21 cellular contexts compared by ENCODE assay signal in the genomic region with DNA sequence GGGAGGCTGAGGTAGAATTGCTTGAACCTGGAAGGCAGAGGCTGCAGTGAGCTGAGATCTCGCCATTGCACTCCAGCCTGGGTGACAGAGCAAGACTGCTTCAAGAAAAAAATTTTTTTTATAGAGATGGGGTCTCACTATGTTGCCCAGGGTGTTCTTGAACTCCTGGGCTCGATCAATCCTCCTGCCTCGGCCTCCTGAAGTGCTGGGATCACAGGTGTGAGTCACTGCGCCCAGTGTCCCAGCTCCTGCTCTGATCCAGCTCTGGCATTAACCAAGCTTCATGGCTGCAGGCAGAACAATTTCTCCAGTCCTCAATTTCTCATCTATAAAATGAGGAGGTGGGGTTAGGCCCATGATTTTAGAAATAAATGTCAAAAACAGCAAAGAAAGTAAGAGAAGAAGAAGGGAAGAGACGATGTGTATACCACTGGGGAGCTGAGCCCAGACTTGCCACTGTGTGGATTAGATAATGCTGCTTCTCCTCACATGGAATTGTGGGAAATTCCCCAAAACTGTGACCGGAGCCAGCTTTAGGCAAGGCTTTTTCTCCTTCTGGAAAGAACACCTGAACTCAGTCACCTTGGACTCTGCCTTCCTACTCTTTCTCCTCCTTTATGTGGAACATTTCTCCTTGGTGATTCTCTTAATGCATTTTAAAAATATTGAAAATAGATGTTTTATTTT. TPM values are rescaled to one million over a fixed set of nuclear protein-coding genes. Genes with fewer than 3 reads are reported as not detected.
DNase-seq lines count a peak whose midpoint lies in the region; TF ChIP-seq lines count a peak whose summit lies in the region.
"Had no signal": no experiment of that assay in that cellular context is flagged by ENCODE, and none has a peak within 500 bp of the region (broad histone marks: within the 10 kb centered on the region; RNA-seq: fewer than 3 reads in every experiment).

No MANE protein-coding gene starts in this region.

- no peaks in the 10 kb centered on the region for H3K27me3 ChIP-seq in GM23248 (replicated peaks; ENCODE audit: insufficient read depth)
- no peaks in the 10 kb centered on the region for H3K27me3 ChIP-seq in ascending aorta
- no peaks in the 10 kb centered on the region for H3K27me3 ChIP-seq in esophagus squamous epithelium
- H3K27me3 ChIP-seq in spleen (replicated peaks in 1 of 7): no peaks in the 10 kb centered on the region
- no peaks in the 10 kb centered on the region for H3K27me3 ChIP-seq in Peyer's patch
- H3K27me3 ChIP-seq: BLaER1 had no signal

- H3K4me3 ChIP-seq in GM23248 (no peak overlapping the region), ascending aorta (no peak overlapping the region), esophagus squamous epithelium (no peak overlapping the region), spleen (no peak overlapping the region), Peyer's patch (no peak overlapping the region)
- H3K4me3 ChIP-seq: BLaER1, tibial nerve had no signal

- no peak for TF ChIP-seq POLR2A in esophagus squamous epithelium (IDR thresholded peaks at IDR 0.05)
- no peak for TF ChIP-seq POLR2A in spleen (IDR thresholded peaks at IDR 0.05)
- no peak for TF ChIP-seq POLR2A in Peyer's patch (IDR thresholded peaks at IDR 0.05)

- H2AFZ ChIP-seq in GM23248: no peak overlapping the region

- H3K9me3 ChIP-seq in GM23248 (ENCODE audit: low read depth) (no peaks in the 10 kb centered on the region), ascending aorta (no peaks in the 10 kb centered on the region), esophagus squamous epithelium (no peaks in the 10 kb centered on the region), spleen (no peaks in the 10 kb centered on the region), Peyer's patch (no peaks in the 10 kb centered on the region)
- H3K9me3 ChIP-seq: BLaER1, tibial nerve had no signal

- H3K4me2 ChIP-seq in GM23248 (ENCODE audit: unreplicated experiment): no peak overlapping the region
- H3K4me2 ChIP-seq: BLaER1 had no signal

- no peaks in the 10 kb centered on the region for H3K9me2 ChIP-seq in GM23248 (ENCODE audit: insufficient read depth)

- peaks cover 12% of the 10 kb centered on the region; the same call in 1 of the 2 replicates for H3K4me1 ChIP-seq in GM23248 (ENCODE audit: insufficient read depth)
- H3K4me1 ChIP-seq in ascending aorta: peaks cover 9 to 26% of the 10 kb centered on the region in 2 donors
- peaks cover 0 to 32% (median 18%) of the 10 kb centered on the region in 3 donors for H3K4me1 ChIP-seq in esophagus squamous epithelium
- H3K4me1 ChIP-seq in spleen: peaks cover 0 to 34% (median 25%) of the 10 kb centered on the region in 6 donors
- H3K4me1 ChIP-seq in Peyer's patch: peaks cover 0 to 13% (median 0%) of the 10 kb centered on the region in 4 donors

- H3K36me3 ChIP-seq in GM23248 (ENCODE audit: low read depth): no peaks in the 10 kb centered on the region
- peaks cover 0 to 4% of the 10 kb centered on the region in 2 donors for H3K36me3 ChIP-seq in ascending aorta
- H3K36me3 ChIP-seq in esophagus squamous epithelium: peaks cover 0 to 37% (median 4%) of the 10 kb centered on the region in 3 donors
- peaks cover 0 to 57% (median 23%) of the 10 kb centered on the region in 6 donors for H3K36me3 ChIP-seq in spleen
- peaks cover 0 to 23% (median 0%) of the 10 kb centered on the region in 3 donors for H3K36me3 ChIP-seq in Peyer's patch
- H3K36me3 ChIP-seq: BLaER1, tibial nerve had no signal

- no peaks in the 10 kb centered on the region for H3K79me2 ChIP-seq in GM23248 (ENCODE audit: insufficient read depth)

- DNase-seq in GM23248 (peak; percentile 16), ascending aorta (ENCODE audit: low spot score in 2 of 2) (no peak), esophagus squamous epithelium (lab: John Stamatoyannopoulos, UW) (no peak), spleen (peak; percentile 35), NCI-H524 (lab: John Stamatoyannopoulos, UW) (no peak), LoVo (ENCODE audit: low spot score) (no peak), Peyer's patch (no peak)
- no peak for DNase-seq in stimulated activated CD4-positive, alpha-beta T cell treated with anti-CD3 and anti-CD28 coated beads, Interleukin-2, amount 100 ng/mL, for 24 hours
- DNase-seq: activated CD4-positive, CD25-positive, alpha-beta regulatory T cell treated with anti-CD3 and anti-CD28 coated beads, Interleukin-2, amount 50 U/mL, for 72 hours; activated CD8-positive, alpha-beta T cell treated with anti-CD3 and anti-CD28 coated beads for 36 hours; central memory CD4-positive, alpha-beta T cell; dermis blood vessel endothelial cell; glutamatergic neuron; mesenchymal stem cell; MM.1S; NCI-H2081 treated with DMSO at 0.1 percent for 48 hours; NCI-H774; RPMI8226; stimulated activated naive CD8-positive, alpha-beta T cell treated with anti-CD3 and anti-CD28 coated beads, Interleukin-15, amount 100 ng/mL, for 72 hours had no signal

- in situ Hi-C loops in GM23248 (cut with MboI): no loop called here

- intact Hi-C loops in ascending aorta (cut with DNase I): loop anchor here (1.0 to 5.0 kb wide), 3 partner anchors 25 to 450 kb away; partner anchors contain the start of gene IL15RA
- intact Hi-C loops in esophagus squamous epithelium (cut with DNase I): no loop called here
- intact Hi-C loops in spleen (cut with DNase I; ENCODE audit: low total_unique reads): no loop called here

- TF ChIP-seq CTCF in ascending aorta (IDR thresholded peaks at IDR 0.05) (no peak), esophagus squamous epithelium (IDR thresholded peaks at IDR 0.05) (no peak), spleen (IDR thresholded peaks at IDR 0.05 in 8 of 11, conservative IDR thresholded peaks at IDR 0.05 in 3 of 11) (no peak), Peyer's patch (IDR thresholded peaks at IDR 0.05) (no peak)

- no peak overlapping the region for H3K9ac ChIP-seq in GM23248
- H3K9ac ChIP-seq: BLaER1 had no signal

- H4K20me1 ChIP-seq in GM23248 (ENCODE audit: insufficient read depth): no peaks in the 10 kb centered on the region
- H4K20me1 ChIP-seq: BLaER1 had no signal

- H3K27ac ChIP-seq in GM23248: peak overlapping the region; percentile 27; the same call in 1 of the 2 replicates
- H3K27ac ChIP-seq in ascending aorta: peak overlapping the region; percentile 74 to 76
- peak overlapping the region in 3 of 4 donors; percentile 60 to 76 (median 68) for H3K27ac ChIP-seq in esophagus squamous epithelium
- peak overlapping the region in 4 of 8 donors; percentile 15 to 73 (median 64) for H3K27ac ChIP-seq in spleen
- no peak overlapping the region for H3K27ac ChIP-seq in Peyer's patch
- H3K27ac ChIP-seq: BLaER1, tibial nerve had no signal

- H3F3A ChIP-seq in GM23248 (ENCODE audit: insufficient read depth): peaks cover under 1% of the 10 kb centered on the region; the same call in 1 of the 2 replicates

- WGBS in GM23248 (ENCODE audit: low coverage in 1 of 2, low lambda C conversion rate in 2 of 2, missing lambda C conversion rate in 2 of 2), 2 experiments: 85 to 89% methylated on average over 6 of the region's 6 CpGs
- WGBS in esophagus squamous epithelium, 2 donors: 61 to 65% methylated on average over 6 of the region's 6 CpGs
- WGBS in spleen, 5 donors: 93 to 98% (median 95%) methylated on average over 6 of the region's 6 CpGs

RNA-seq across cellular contexts. Expression of gene IL15RA, which starts 25.5 kb away (rescaled TPM):
- 0.89 and 7.0 TPM in 2 replicates for total RNA-seq in GM23248 (2014; rRNA removed; shearing (Covaris generic))
- polyA plus RNA-seq in GM23248 (2016; fragmentation: Nextera tagmentation; extraction: Ambion mirVana) (4.0 and 4.9 TPM in 2 replicates), spleen (10 to 100 TPM in 2 of 3 donors, 1 to 10 TPM in 1; 9.9 to 13.8 (median 11.1) TPM)
- total RNA-seq in ascending aorta (24.8 TPM), esophagus squamous epithelium (10 to 100 TPM in 2 of 4 donors, 1 to 10 TPM in 2; 7.1 to 15.6 (median 11.0) TPM), spleen (10 to 100 TPM; 18.7 to 37.4 (median 28.6) TPM), Peyer's patch (10 to 100 TPM; 19.4 to 38.0 (median 34.9) TPM)

Comparison
In these comparisons a context has a peak if more than half of its experiments do, and no peak if none do; other contexts are left out.
1. DNase-seq: peak in GM23248 (single experiment) and spleen (single experiment); none in ascending aorta (0 of 2), esophagus squamous epithelium (single experiment), NCI-H524 (0 of 2), stimulated activated CD4-positive, alpha-beta T cell treated with anti-CD3 and anti-CD28 coated beads, Interleukin-2, amount 100 ng/mL, for 24 hours (0 of 2), LoVo (single experiment) and Peyer's patch (0 of 3).
2. H3K27ac ChIP-seq: peak in GM23248 (single experiment), ascending aorta (2 of 2) and esophagus squamous epithelium (3 of 4); none in Peyer's patch (0 of 4).